In the genomic region with DNA sequence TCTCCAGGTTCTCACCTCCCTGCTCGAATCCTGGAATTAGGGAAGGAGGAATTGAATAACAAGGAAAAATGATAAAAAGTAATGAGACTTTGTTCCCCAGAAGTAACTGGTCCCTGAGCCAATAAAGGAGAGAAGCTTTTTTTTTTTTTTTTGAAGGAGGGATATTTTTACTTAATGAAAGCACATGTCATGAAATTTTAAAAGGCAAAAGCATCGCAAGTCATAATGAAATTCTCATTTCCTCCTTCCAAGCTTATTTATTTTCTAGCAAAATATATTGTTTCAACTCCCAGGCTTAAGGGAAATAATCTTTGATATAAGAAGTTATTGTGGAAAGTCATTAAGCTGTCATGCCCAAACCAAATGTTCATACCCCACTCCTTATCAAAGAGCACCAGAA, we compare ENCODE assay signal across 26 cellular contexts.
DNase-seq lines count a peak whose midpoint lies in the region; ATAC-seq and TF ChIP-seq lines count a peak whose summit lies in the region.
"Had no signal": no experiment of that assay in that cellular context is flagged by ENCODE, and none has a peak within 500 bp of the region (broad histone marks: within the 10 kb centered on the region; RNA-seq: fewer than 3 reads in every experiment).

No MANE protein-coding gene starts in this region.

- POLR2A ChIA-PET in GM10248 (lab: Yijun Ruan, JAX), result no interaction called here

- ATAC-seq in GM18907 (IDR thresholded peaks at IDR 0.05; ENCODE audit: unreplicated experiment) (peak; percentile 19), GM21529 (IDR thresholded peaks at IDR 0.05; ENCODE audit: unreplicated experiment) (peak; percentile 37)
- ATAC-seq: heart right ventricle, mucosa of descending colon had no signal

- no peak for TF ChIP-seq EP300 in Ishikawa (IDR thresholded peaks at IDR 0.05; ENCODE audit: borderline replicate concordance)

- TF ChIP-seq RAD21 in Ishikawa (IDR thresholded peaks at IDR 0.05; ENCODE audit: low read depth), result no peak

- CTCF ChIA-PET in GM10248 (lab: Yijun Ruan, JAX), result interaction anchor here (1.0 kb wide), 1 partner anchor 19 kb away, joined by 3 read pairs; no protein-coding TSS in a partner anchor

- peak; percentile 48 for DNase-seq in GM10248 (ENCODE audit: extremely low spot score)
- no peak for DNase-seq in AML-193 (lab: John Stamatoyannopoulos, UW)
- DNase-seq in NCI-H226, result no peak
- no peak for DNase-seq in DMS153 treated with DMSO at 0.1 percent for 48 hours (lab: John Stamatoyannopoulos, UW; ENCODE audit: unreplicated experiment)
- no peak for DNase-seq in iPS-NIHi7 (ENCODE audit: extremely low spot score)
- DNase-seq: Caco-2; central memory CD4-positive, alpha-beta T cell; dermis blood vessel endothelial cell; DMS79 treated with DMSO at 0.1 percent for 48 hours; esophagus squamous epithelium; foreskin melanocyte; GF-D8; heart right ventricle; Karpas-422; mucosa of descending colon; NCI-H146; NCI-H446 treated with DMSO at 0.1 percent for 48 hours; NCI-H82; ovary; RPMI8226; small intestine; stomach; tibial artery had no signal

- TF ChIP-seq CTCF in GM10248 (IDR thresholded peaks at IDR 0.05; ENCODE audit: control extremely low read depth, extremely low read depth, low read depth, missing control alignments), result no peak

TF ChIP-seq in Ishikawa, 13 proteins besides CTCF, POLR2A, EP300 and RAD21:
- TF ChIP-seq, protein P1, sequence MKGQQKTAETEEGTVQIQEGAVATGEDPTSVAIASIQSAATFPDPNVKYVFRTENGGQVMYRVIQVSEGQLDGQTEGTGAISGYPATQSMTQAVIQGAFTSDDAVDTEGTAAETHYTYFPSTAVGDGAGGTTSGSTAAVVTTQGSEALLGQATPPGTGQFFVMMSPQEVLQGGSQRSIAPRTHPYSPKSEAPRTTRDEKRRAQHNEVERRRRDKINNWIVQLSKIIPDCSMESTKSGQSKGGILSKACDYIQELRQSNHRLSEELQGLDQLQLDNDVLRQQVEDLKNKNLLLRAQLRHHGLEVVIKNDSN (IDR thresholded peaks at IDR 0.05), result no peak
- TF ChIP-seq CREB1 (IDR thresholded peaks at IDR 0.05; ENCODE audit: low read depth), result 0 out of 2 replicates have a peak, but pooled peaks have one; percentile 12
